Comparison of ENCODE assay signal across 8 cellular contexts in genomic region chr1:7117599-7118281, GRCh38.
A peak's percentile ranks its signal among the peaks of the same experiment; 100 is the strongest.
DNase-seq lines count a peak whose midpoint lies in the region; ATAC-seq, FAIRE-seq and TF ChIP-seq lines count a peak whose summit lies in the region.

No MANE protein-coding gene starts in this region.

- DNase-seq in HS-27A (ENCODE audit: low read depth) (peak; percentile 74), RCC 7860 (ENCODE audit: low spot score) (peak; percentile 97), fibroblast of villous mesenchyme (ENCODE audit: low read depth) (peak; percentile 70), skeletal muscle cell (ENCODE audit: low read depth) (peak; percentile 83), ureter (ENCODE audit: low spot score) (no peak), NCI-H1105 treated with DMSO at 0.1 percent for 48 hours (lab: John Stamatoyannopoulos, UW) (no peak), T-helper 2 cell (no peak)

- no peak for TF ChIP-seq CTCF in fibroblast of villous mesenchyme (IDR thresholded peaks at IDR 0.05; ENCODE audit: insufficient read depth, low read depth, low read length)

- peak; percentile 97 for FAIRE-seq in RCC 7860 (lab: Jason Lieb, UNC)

- no peak overlapping the region for H3K4me3 ChIP-seq in fibroblast of villous mesenchyme (ENCODE audit: low read depth, low read length)
- peak overlapping the region; percentile 19 for H3K4me3 ChIP-seq in skeletal muscle cell (ENCODE audit: low read depth, low read length)

- ATAC-seq in HG02840 (IDR thresholded peaks at IDR 0.05; ENCODE audit: low FRiP score, unreplicated experiment), result no peak

Comparison
In these comparisons a context has a peak if more than half of its experiments do, and no peak if none do; other contexts are left out.
1. DNase-seq: peak in HS-27A (single experiment), RCC 7860 (single experiment), fibroblast of villous mesenchyme (single experiment) and skeletal muscle cell (single experiment); none in ureter (single experiment), NCI-H1105 treated with DMSO at 0.1 percent for 48 hours (single experiment) and T-helper 2 cell (0 of 5).